In the genomic region with DNA sequence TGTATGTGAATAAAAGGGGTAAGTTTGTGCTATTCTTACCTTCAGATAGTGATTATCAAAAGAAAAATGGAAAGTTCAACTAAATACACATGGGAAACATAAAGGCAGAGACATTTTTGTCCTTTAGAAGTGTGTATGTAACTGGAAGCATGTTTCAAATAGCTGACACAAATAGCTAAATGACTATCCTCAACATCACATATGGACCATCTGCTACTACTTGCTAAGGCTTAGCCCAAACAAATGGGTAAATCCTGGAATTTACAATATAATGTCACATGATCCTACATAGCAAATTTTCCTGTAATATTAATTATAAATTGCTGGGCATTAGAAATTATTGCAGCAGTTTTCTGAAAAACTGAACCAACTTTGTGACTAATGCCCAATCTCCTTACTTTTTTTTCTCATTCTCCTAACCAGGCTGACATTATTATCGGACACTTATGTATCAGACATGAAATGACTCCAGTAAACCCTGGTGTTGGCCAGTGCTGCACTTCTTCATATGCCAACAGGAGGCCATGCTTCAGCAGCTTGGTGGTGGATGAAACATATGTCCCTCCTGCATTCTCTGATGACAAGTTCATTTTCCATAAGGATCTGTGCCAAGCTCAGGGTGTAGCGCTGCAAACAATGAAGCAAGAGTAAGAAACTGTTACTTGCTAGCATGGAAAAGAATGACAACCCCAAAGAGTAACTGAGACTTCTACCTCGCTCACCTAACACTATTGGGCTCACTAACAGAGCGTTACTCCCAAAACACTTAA, we compare ENCODE assay signal across 24 cellular contexts. TPM values are rescaled to one million over a fixed set of nuclear protein-coding genes. Genes with fewer than 3 reads are reported as not detected.
A peak's percentile ranks its signal among the peaks of the same experiment; 100 is the strongest.
DNase-seq lines count a peak whose midpoint lies in the region; ATAC-seq and TF ChIP-seq lines count a peak whose summit lies in the region.
"Had no signal": no experiment of that assay in that cellular context is flagged by ENCODE, and none has a peak within 500 bp of the region (broad histone marks: within the 10 kb centered on the region; RNA-seq: fewer than 3 reads in every experiment).

No MANE protein-coding gene starts in this region.

- no peaks in the 10 kb centered on the region for H3K27me3 ChIP-seq in Caco-2 (replicated peaks; ENCODE audit: control insufficient read depth, insufficient read depth, low read length)
- H3K27me3 ChIP-seq in HUES48 (ENCODE audit: control insufficient read depth, insufficient read depth, low read length), result no peaks in the 10 kb centered on the region
- H3K27me3 ChIP-seq in iPS DF 6.9 (ENCODE audit: control insufficient read depth, insufficient read depth, low read length), result no peaks in the 10 kb centered on the region
- H3K27me3 ChIP-seq in tibial nerve, result no peaks in the 10 kb centered on the region
- H3K27me3 ChIP-seq: breast epithelium, foreskin keratinocyte had no signal

- H3K36me3 Mint-ChIP-seq in Caco-2 (ENCODE audit: insufficient read depth, unreplicated experiment) (no peaks in the 10 kb centered on the region), type B pancreatic cell (no peaks in the 10 kb centered on the region)
- H3K36me3 Mint-ChIP-seq: activated CD4-positive, alpha-beta memory T cell treated with anti-CD3 and anti-CD28 coated beads for 36 hours; CD14-positive monocyte; stimulated activated naive B cell treated with anti-CD40 and anti-IgM and Interleukin-4, amounts not matched to agents 10 μg/mL and 1 μg/mL and 100 μg/mL, for 72 hours had no signal

- peaks cover 44% of the 10 kb centered on the region for H3K4me1 ChIP-seq in Caco-2
- H3K4me1 ChIP-seq in HUES48 (ENCODE audit: control insufficient read depth, insufficient read depth, low read length), result peaks cover 60% of the 10 kb centered on the region
- peaks cover 2% of the 10 kb centered on the region; the same call in 1 of the 2 replicates for H3K4me1 ChIP-seq in iPS DF 6.9 (ENCODE audit: control insufficient read depth, insufficient read depth, low read length)
- H3K4me1 ChIP-seq in tibial nerve, result peaks cover 0 to 8% (median 0%) of the 10 kb centered on the region in 4 donors
- H3K4me1 ChIP-seq: breast epithelium had no signal

- peaks cover 10% of the 10 kb centered on the region for H3K9me3 Mint-ChIP-seq in Caco-2 (ENCODE audit: unreplicated experiment)
- no peaks in the 10 kb centered on the region for H3K9me3 Mint-ChIP-seq in type B pancreatic cell
- H3K9me3 Mint-ChIP-seq: activated CD4-positive, alpha-beta memory T cell treated with anti-CD3 and anti-CD28 coated beads for 36 hours; CD14-positive monocyte; nephron progenitor cell; stimulated activated naive B cell treated with anti-CD40 and anti-IgM and Interleukin-4, amounts not matched to agents 10 μg/mL and 1 μg/mL and 100 μg/mL, for 72 hours had no signal

- H3K27ac Mint-ChIP-seq in Caco-2 (ENCODE audit: unreplicated experiment) (peak overlapping the region; percentile 19), type B pancreatic cell (no peak overlapping the region)
- H3K27ac Mint-ChIP-seq: activated CD4-positive, alpha-beta memory T cell treated with anti-CD3 and anti-CD28 coated beads for 36 hours; CD14-positive monocyte; nephron progenitor cell; stimulated activated naive B cell treated with anti-CD40 and anti-IgM and Interleukin-4, amounts not matched to agents 10 μg/mL and 1 μg/mL and 100 μg/mL, for 72 hours; T-helper 17 cell had no signal

- no peak overlapping the region for H3K9ac ChIP-seq in HUES48 (ENCODE audit: low read depth, low read length)

- no peak for TF ChIP-seq CTCF in Caco-2 (IDR thresholded peaks at IDR 0.05; ENCODE audit: insufficient read depth in 1 of 2, low read depth in 1 of 2, low read length in 1 of 2, severe bottlenecking in 1 of 2, unreplicated experiment in 1 of 2)
- TF ChIP-seq CTCF in VCaP (conservative IDR thresholded peaks at IDR 0.05), result no peak
- TF ChIP-seq CTCF in tibial nerve (IDR thresholded peaks at IDR 0.05), result no peak
- no peak for TF ChIP-seq CTCF in type B pancreatic cell (conservative IDR thresholded peaks at IDR 0.05)

- CTCF ChIA-PET in Caco-2 (lab: Charles Lee), result interaction anchor here (1.3 kb wide), 1 partner anchor 111 kb away, joined by 3 read pairs; no protein-coding TSS in a partner anchor

- no TSS peak for BruUV-seq in Caco-2 (replicated peaks; lab: Mats Ljungman, UMichigan)

- no peak for TF ChIP-seq POLR2A in tibial nerve (IDR thresholded peaks at IDR 0.05)

- no peak overlapping the region for H3K4me3 Mint-ChIP-seq in Caco-2 (ENCODE audit: unreplicated experiment)
- H3K4me3 Mint-ChIP-seq in type B pancreatic cell, result no peak overlapping the region
- H3K4me3 Mint-ChIP-seq: activated CD4-positive, alpha-beta memory T cell treated with anti-CD3 and anti-CD28 coated beads for 36 hours; CD14-positive monocyte; nephron progenitor cell; stimulated activated naive B cell treated with anti-CD40 and anti-IgM and Interleukin-4, amounts not matched to agents 10 μg/mL and 1 μg/mL and 100 μg/mL, for 72 hours; T-helper 17 cell had no signal

- H3K4me3 ChIP-seq in Caco-2 (ENCODE audit: low read depth, low read length), result no peak overlapping the region
- 0 out of 2 replicates have a peak overlapping the region, but pooled peaks have one; percentile 9 for H3K4me3 ChIP-seq in HUES48 (ENCODE audit: low read depth, low read length)
- no peak overlapping the region for H3K4me3 ChIP-seq in iPS DF 6.9 (ENCODE audit: low read length)
- H3K4me3 ChIP-seq in tibial nerve, result no peak overlapping the region
- H3K4me3 ChIP-seq: breast epithelium, thoracic aorta had no signal

- intact Hi-C loops in Caco-2 (cut with micrococcal nuclease; ENCODE audit: unreplicated experiment), result no loop called here

- H3K4me1 Mint-ChIP-seq in Caco-2 (ENCODE audit: low read depth, unreplicated experiment) (peaks cover 23% of the 10 kb centered on the region), type B pancreatic cell (ENCODE audit: unreplicated experiment) (peaks cover 9% of the 10 kb centered on the region)
- H3K4me1 Mint-ChIP-seq: CD14-positive monocyte; stimulated activated naive B cell treated with anti-CD40 and anti-IgM and Interleukin-4, amounts not matched to agents 10 μg/mL and 1 μg/mL and 100 μg/mL, for 72 hours; T-helper 17 cell had no signal

- POLR2A ChIA-PET in Caco-2 (lab: Charles Lee), result no interaction called here

- WGBS in iPS DF 6.9 (ENCODE audit: insufficient coverage, insufficient read length), result no CpG with 5 or more reads among the region's 4 CpGs
- 91 to 94% methylated on average over 4 of the region's 4 CpGs for WGBS in tibial nerve, 2 donors

- DNase-seq in Caco-2, result no peak
- DNase-seq in iPS DF 6.9 (ENCODE audit: low read depth, low spot score), result no peak
- DNase-seq in foreskin melanocyte, result no peak
- DNase-seq in tibial nerve (ENCODE audit: low spot score in 2 of 2), result no peak
- DNase-seq in type B pancreatic cell (ENCODE audit: extremely low spot score, unreplicated experiment), result no peak
- DNase-seq: activated CD4-positive, alpha-beta memory T cell treated with anti-CD3 and anti-CD28 coated beads for 36 hours; activated gamma-delta T cell; hypothalamus; left cardiac atrium; midbrain; nephron progenitor cell; stimulated activated CD4-positive, alpha-beta T cell treated with anti-CD3 and anti-CD28 coated beads, Interleukin-2, amount 100 ng/mL, for 24 hours; stimulated activated naive B cell treated with anti-CD40 and anti-IgM and Interleukin-4, amounts not matched to agents 10 μg/mL and 1 μg/mL and 100 μg/mL, for 72 hours; T-helper 17 cell; WERI-Rb-1 had no signal

- no peaks in the 10 kb centered on the region for H3K27me3 Mint-ChIP-seq in Caco-2 (ENCODE audit: insufficient read depth, unreplicated experiment)
- H3K27me3 Mint-ChIP-seq in type B pancreatic cell, result peaks cover 12% of the 10 kb centered on the region

- no peaks in the 10 kb centered on the region for H3K9me3 ChIP-seq in Caco-2
- no peaks in the 10 kb centered on the region for H3K9me3 ChIP-seq in HUES48 (ENCODE audit: control insufficient read depth, insufficient read depth, low read length)
- H3K9me3 ChIP-seq in iPS DF 6.9 (ENCODE audit: control insufficient read depth, insufficient read depth, low read length), result no peaks in the 10 kb centered on the region
- no peaks in the 10 kb centered on the region for H3K9me3 ChIP-seq in tibial nerve
- H3K9me3 ChIP-seq: breast epithelium, thoracic aorta had no signal

- ATAC-seq in GM19397 (IDR thresholded peaks at IDR 0.05; ENCODE audit: unreplicated experiment), result no peak
- ATAC-seq: stimulated activated naive B cell treated with anti-CD40 and anti-IgM and Interleukin-4, amounts not matched to agents 10 μg/mL and 1 μg/mL and 100 μg/mL, for 72 hours; T-helper 17 cell had no signal

- H3K36me3 ChIP-seq in Caco-2 (ENCODE audit: control insufficient read depth, insufficient read depth, low read length) (no peaks in the 10 kb centered on the region), HUES48 (ENCODE audit: control insufficient read depth, insufficient read depth, low read length) (no peaks in the 10 kb centered on the region), iPS DF 6.9 (ENCODE audit: control insufficient read depth, insufficient read depth, low read length) (no peaks in the 10 kb centered on the region), tibial nerve (no peaks in the 10 kb centered on the region)
- H3K36me3 ChIP-seq: breast epithelium, thoracic aorta, WERI-Rb-1 had no signal

- H3K27ac ChIP-seq in HUES48 (ENCODE audit: low read depth, low read length) (peak overlapping the region; percentile 89), VCaP (peak overlapping the region; percentile 60; the same call in 1 of the 2 replicates), iPS DF 6.9 (ENCODE audit: low read length) (peak overlapping the region; percentile 39), tibial nerve (no peak overlapping the region)
- H3K27ac ChIP-seq: breast epithelium, foreskin keratinocyte, WERI-Rb-1 had no signal

- no peak for TF ChIP-seq EP300 in tibial nerve (IDR thresholded peaks at IDR 0.05)

RNA-seq across cellular contexts. Expression of a gene that starts 16.1 kb away (rescaled TPM):
- total RNA-seq in Caco-2 (2022), result 158 and 252 TPM in 2 replicates
- not detected for total RNA-seq in tibial nerve
- 67.6 and 532 TPM in 2 replicates for total RNA-seq in type B pancreatic cell (ENCODE audit: low replicate concordance)
- total RNA-seq: activated CD4-positive, alpha-beta memory T cell treated with anti-CD3 and anti-CD28 coated beads for 36 hours; endothelial cell of umbilical vein; left cardiac atrium; SK-MEL-5; T-helper 17 cell; thoracic aorta had no signal

RNA-seq across cellular contexts. Expression of a gene that starts 29.4 kb away (rescaled TPM):
- total RNA-seq in Caco-2 (2022), result 2.5 and 4.1 TPM in 2 replicates
- total RNA-seq in tibial nerve, result not detected
- total RNA-seq in type B pancreatic cell (ENCODE audit: low replicate concordance), result 2.9 TPM in 2 replicates
- total RNA-seq: activated CD4-positive, alpha-beta memory T cell treated with anti-CD3 and anti-CD28 coated beads for 36 hours; breast epithelium; endothelial cell of umbilical vein; foreskin keratinocyte; left cardiac atrium; SK-MEL-5; T-helper 17 cell; thoracic aorta had no signal

RNA-seq across cellular contexts. Expression of a gene that starts 48.1 kb away (rescaled TPM):
- total RNA-seq in Caco-2 (2022) (64.9 and 79.8 TPM in 2 replicates), tibial nerve (1 to 10 TPM in 3 of 4 donors, not detected in 1; 1.7 to 2.4 (median 2.4) TPM), type B pancreatic cell (ENCODE audit: low replicate concordance) (113 and 196 TPM in 2 replicates)
- total RNA-seq: activated CD4-positive, alpha-beta memory T cell treated with anti-CD3 and anti-CD28 coated beads for 36 hours; endothelial cell of umbilical vein; foreskin keratinocyte; SK-MEL-5; T-helper 17 cell; thoracic aorta had no signal

Comparison
In these comparisons a context has a peak if more than half of its experiments do, and no peak if none do; other contexts are left out.
1. H3K27ac ChIP-seq: peak in HUES48 (single experiment), VCaP (single experiment) and iPS DF 6.9 (single experiment); none in tibial nerve (0 of 4).
2. RNA of a gene that starts 16.1 kb away (total RNA-seq): 158 to 252 TPM in Caco-2 and 67.6 to 532 TPM in type B pancreatic cell; not detected in tibial nerve; every median in the first group is over 10 times any median in the second.
3. RNA of a gene that starts 48.1 kb away (total RNA-seq): 113 to 196 TPM in type B pancreatic cell and 64.9 to 79.8 TPM in Caco-2; 1.7 to 2.4 TPM in tibial nerve; every median in the first group is over 10 times any median in the second.